ENCODE assay signal across 1 cellular context in the genomic region with DNA sequence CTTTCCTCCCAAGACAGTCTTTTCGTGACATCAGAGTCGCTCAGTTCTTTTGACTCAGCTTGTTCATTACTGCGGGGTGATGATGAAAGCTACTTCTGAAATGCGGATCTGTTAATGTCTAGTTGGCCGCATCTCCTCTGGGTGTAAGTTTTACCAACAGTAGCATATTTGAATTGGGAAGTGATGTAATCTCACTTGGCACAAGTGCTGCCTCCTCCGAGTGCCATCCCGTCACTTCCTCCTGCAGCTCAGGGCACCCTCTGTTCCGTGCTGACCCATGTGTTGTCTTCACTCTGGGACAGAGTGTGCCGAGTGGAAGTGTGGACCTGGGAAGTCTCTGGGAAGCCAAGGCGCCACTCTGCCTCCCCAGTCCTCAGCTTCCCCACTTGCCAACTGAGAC.
TF ChIP-seq lines count a peak whose summit lies in the region.

No MANE protein-coding gene starts in this region.

TF ChIP-seq in H1, 55 proteins besides CTCF, POLR2A, EP300 and RAD21:
- TF ChIP-seq TBP (IDR thresholded peaks at IDR 0.05; ENCODE audit: low read depth, low read length) (no peak), ZNF274 (IDR thresholded peaks at IDR 0.05; ENCODE audit: borderline replicate concordance, extremely low read depth, low read length) (no peak), RBBP5 (IDR thresholded peaks at IDR 0.05; ENCODE audit: borderline replicate concordance, low read depth, low read length) (no peak), ASH2L (IDR thresholded peaks at IDR 0.05; ENCODE audit: low read length) (no peak), TAF1 (IDR thresholded peaks at IDR 0.05; ENCODE audit: low read depth, low read length) (no peak), SIRT6 (IDR thresholded peaks at IDR 0.05; ENCODE audit: low read length) (no peak), KDM1A (IDR thresholded peaks at IDR 0.05; ENCODE audit: borderline replicate concordance, low read length) (no peak), NANOG (IDR thresholded peaks at IDR 0.05; ENCODE audit: insufficient read depth, low read depth, low read length, poor library complexity, severe bottlenecking) (no peak)
